ENCODE assay signal across 1 cellular context in the genomic region with DNA sequence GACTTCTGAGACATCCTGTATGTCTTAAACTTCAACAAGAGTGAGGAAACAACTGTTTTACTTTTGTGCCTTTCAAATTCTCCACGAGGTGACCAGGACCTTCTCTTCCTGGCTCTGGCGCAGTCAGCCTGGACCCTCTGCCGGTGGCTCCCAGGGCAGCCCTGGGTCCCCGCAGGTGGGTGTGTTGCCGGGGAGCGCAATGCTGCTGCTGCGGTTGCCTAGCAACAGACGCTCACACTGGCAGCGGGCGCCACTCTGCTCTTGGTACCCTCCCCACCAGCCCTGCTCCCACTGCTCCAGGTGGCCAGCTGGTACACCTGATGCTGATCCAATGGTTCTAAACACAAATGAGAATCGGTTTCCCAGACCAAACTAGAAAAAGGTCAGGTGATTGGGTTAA.
TF ChIP-seq lines count a peak whose summit lies in the region.

No MANE protein-coding gene starts in this region.

TF ChIP-seq in GM23338, 12 proteins besides CTCF, POLR2A, EP300 and RAD21 (continued from another document):
- TF ChIP-seq, protein P1, sequence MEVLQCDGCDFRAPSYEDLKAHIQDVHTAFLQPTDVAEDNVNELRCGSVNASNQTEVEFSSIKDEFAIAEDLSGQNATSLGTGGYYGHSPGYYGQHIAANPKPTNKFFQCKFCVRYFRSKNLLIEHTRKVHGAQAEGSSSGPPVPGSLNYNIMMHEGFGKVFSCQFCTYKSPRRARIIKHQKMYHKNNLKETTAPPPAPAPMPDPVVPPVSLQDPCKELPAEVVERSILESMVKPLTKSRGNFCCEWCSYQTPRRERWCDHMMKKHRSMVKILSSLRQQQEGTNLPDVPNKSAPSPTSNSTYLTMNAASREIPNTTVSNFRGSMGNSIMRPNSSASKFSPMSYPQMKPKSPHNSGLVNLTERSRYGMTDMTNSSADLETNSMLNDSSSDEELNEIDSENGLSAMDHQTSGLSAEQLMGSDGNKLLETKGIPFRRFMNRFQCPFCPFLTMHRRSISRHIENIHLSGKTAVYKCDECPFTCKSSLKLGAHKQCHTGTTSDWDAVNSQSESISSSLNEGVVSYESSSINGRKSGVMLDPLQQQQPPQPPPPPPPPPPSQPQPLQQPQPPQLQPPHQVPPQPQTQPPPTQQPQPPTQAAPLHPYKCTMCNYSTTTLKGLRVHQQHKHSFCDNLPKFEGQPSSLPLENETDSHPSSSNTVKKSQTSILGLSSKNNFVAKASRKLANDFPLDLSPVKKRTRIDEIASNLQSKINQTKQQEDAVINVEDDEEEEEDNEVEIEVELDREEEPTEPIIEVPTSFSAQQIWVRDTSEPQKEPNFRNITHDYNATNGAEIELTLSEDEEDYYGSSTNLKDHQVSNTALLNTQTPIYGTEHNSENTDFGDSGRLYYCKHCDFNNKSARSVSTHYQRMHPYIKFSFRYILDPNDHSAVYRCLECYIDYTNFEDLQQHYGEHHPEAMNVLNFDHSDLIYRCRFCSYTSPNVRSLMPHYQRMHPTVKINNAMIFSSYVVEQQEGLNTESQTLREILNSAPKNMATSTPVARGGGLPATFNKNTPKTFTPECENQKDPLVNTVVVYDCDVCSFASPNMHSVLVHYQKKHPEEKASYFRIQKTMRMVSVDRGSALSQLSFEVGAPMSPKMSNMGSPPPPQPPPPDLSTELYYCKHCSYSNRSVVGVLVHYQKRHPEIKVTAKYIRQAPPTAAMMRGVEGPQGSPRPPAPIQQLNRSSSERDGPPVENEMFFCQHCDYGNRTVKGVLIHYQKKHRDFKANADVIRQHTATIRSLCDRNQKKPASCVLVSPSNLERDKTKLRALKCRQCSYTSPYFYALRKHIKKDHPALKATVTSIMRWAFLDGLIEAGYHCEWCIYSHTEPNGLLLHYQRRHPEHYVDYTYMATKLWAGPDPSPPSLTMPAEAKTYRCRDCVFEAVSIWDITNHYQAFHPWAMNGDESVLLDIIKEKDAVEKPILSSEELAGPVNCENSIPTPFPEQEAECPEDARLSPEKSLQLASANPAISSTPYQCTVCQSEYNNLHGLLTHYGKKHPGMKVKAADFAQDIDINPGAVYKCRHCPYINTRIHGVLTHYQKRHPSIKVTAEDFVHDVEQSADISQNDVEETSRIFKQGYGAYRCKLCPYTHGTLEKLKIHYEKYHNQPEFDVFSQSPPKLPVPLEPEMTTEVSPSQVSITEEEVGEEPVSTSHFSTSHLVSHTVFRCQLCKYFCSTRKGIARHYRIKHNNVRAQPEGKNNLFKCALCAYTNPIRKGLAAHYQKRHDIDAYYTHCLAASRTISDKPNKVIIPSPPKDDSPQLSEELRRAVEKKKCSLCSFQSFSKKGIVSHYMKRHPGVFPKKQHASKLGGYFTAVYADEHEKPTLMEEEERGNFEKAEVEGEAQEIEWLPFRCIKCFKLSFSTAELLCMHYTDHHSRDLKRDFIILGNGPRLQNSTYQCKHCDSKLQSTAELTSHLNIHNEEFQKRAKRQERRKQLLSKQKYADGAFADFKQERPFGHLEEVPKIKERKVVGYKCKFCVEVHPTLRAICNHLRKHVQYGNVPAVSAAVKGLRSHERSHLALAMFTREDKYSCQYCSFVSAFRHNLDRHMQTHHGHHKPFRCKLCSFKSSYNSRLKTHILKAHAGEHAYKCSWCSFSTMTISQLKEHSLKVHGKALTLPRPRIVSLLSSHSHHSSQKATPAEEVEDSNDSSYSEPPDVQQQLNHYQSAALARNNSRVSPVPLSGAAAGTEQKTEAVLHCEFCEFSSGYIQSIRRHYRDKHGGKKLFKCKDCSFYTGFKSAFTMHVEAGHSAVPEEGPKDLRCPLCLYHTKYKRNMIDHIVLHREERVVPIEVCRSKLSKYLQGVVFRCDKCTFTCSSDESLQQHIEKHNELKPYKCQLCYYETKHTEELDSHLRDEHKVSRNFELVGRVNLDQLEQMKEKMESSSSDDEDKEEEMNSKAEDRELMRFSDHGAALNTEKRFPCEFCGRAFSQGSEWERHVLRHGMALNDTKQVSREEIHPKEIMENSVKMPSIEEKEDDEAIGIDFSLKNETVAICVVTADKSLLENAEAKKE (CRISPR knock-in tag; IDR thresholded peaks at IDR 0.05), result no peak
- TF ChIP-seq, protein P2, sequence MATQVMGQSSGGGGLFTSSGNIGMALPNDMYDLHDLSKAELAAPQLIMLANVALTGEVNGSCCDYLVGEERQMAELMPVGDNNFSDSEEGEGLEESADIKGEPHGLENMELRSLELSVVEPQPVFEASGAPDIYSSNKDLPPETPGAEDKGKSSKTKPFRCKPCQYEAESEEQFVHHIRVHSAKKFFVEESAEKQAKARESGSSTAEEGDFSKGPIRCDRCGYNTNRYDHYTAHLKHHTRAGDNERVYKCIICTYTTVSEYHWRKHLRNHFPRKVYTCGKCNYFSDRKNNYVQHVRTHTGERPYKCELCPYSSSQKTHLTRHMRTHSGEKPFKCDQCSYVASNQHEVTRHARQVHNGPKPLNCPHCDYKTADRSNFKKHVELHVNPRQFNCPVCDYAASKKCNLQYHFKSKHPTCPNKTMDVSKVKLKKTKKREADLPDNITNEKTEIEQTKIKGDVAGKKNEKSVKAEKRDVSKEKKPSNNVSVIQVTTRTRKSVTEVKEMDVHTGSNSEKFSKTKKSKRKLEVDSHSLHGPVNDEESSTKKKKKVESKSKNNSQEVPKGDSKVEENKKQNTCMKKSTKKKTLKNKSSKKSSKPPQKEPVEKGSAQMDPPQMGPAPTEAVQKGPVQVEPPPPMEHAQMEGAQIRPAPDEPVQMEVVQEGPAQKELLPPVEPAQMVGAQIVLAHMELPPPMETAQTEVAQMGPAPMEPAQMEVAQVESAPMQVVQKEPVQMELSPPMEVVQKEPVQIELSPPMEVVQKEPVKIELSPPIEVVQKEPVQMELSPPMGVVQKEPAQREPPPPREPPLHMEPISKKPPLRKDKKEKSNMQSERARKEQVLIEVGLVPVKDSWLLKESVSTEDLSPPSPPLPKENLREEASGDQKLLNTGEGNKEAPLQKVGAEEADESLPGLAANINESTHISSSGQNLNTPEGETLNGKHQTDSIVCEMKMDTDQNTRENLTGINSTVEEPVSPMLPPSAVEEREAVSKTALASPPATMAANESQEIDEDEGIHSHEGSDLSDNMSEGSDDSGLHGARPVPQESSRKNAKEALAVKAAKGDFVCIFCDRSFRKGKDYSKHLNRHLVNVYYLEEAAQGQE (IDR thresholded peaks at IDR 0.05; ENCODE audit: unreplicated experiment), result no peak
